2 cellular contexts compared by ENCODE assay signal in the genomic region with DNA sequence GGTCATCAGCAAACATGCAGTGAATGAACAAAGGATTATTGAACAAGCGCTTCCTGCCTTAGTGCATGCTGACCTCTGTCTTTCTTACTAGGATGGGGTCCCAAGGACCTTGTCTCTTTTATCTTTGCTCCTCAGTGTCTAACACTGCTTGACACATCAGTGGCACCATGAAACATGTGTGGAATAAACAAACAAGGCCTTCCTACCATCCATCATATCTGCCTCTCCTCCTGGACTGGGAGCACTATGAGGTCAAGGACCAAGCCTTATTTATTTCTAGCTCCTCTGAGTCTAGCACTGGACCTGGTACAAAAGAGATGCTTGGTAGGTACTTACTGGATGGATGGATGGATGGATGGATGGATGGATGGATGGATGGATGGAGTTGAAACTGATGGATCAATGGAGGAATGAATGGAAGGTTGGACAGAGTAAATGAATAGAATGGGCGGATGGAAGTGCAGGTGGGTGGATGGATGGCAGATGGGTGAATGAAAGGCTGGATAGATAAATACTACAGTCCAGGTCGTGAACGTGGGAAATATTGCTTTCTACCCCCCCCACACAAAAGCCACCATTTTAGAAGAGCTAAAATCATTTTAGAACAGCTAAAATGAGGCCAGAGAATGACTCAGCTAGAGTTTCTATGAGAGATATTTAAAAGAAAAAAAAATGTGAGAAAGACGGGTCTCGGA.
TF ChIP-seq lines count a peak whose summit lies in the region.

No MANE protein-coding gene starts in this region.

TF ChIP-seq in IMR-90, 13 proteins besides CTCF, POLR2A, EP300 and RAD21:
- TF ChIP-seq CHD1 (IDR thresholded peaks at IDR 0.05; ENCODE audit: low read depth, low read length), result no peak
- TF ChIP-seq, protein P1, sequence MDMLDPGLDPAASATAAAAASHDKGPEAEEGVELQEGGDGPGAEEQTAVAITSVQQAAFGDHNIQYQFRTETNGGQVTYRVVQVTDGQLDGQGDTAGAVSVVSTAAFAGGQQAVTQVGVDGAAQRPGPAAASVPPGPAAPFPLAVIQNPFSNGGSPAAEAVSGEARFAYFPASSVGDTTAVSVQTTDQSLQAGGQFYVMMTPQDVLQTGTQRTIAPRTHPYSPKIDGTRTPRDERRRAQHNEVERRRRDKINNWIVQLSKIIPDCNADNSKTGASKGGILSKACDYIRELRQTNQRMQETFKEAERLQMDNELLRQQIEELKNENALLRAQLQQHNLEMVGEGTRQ (IDR thresholded peaks at IDR 0.05; ENCODE audit: low read depth, low read length), result no peak
- TF ChIP-seq FOS (IDR thresholded peaks at IDR 0.05; ENCODE audit: low read depth, low read length), result no peak
- TF ChIP-seq, protein P2, sequence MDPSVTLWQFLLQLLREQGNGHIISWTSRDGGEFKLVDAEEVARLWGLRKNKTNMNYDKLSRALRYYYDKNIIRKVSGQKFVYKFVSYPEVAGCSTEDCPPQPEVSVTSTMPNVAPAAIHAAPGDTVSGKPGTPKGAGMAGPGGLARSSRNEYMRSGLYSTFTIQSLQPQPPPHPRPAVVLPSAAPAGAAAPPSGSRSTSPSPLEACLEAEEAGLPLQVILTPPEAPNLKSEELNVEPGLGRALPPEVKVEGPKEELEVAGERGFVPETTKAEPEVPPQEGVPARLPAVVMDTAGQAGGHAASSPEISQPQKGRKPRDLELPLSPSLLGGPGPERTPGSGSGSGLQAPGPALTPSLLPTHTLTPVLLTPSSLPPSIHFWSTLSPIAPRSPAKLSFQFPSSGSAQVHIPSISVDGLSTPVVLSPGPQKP (IDR thresholded peaks at IDR 0.05; ENCODE audit: borderline replicate concordance, low read depth, low read length), result no peak
- TF ChIP-seq RCOR1 (IDR thresholded peaks at IDR 0.05; ENCODE audit: insufficient replicate concordance, low read length), result no peak
- no peak for TF ChIP-seq MAZ (IDR thresholded peaks at IDR 0.05; ENCODE audit: borderline replicate concordance, low read depth, low read length)
- TF ChIP-seq CEBPB (IDR thresholded peaks at IDR 0.05; ENCODE audit: low read depth, low read length), result no peak
- TF ChIP-seq NFE2L2 (IDR thresholded peaks at IDR 0.05; ENCODE audit: low read depth, low read length), result no peak
- no peak for TF ChIP-seq RFX5 (IDR thresholded peaks at IDR 0.05; ENCODE audit: low read depth, low read length)
- no peak for TF ChIP-seq BHLHE40 (IDR thresholded peaks at IDR 0.05; ENCODE audit: low read depth, low read length)
- no peak for TF ChIP-seq MAFK (IDR thresholded peaks at IDR 0.05; ENCODE audit: low read depth, low read length)
- TF ChIP-seq SMC3 (IDR thresholded peaks at IDR 0.05; ENCODE audit: low read depth, low read length), result no peak
- no peak for TF ChIP-seq MXI1 (IDR thresholded peaks at IDR 0.05; ENCODE audit: borderline replicate concordance, low read depth, low read length)

TF ChIP-seq in K562, 482 proteins besides CTCF, POLR2A, EP300 and RAD21:
- peak; percentile 40; the same call in 1 of the 2 replicates for TF ChIP-seq MAFF (IDR thresholded peaks at IDR 0.05; ENCODE audit: low read length)
- TF ChIP-seq RFX1 (IDR thresholded peaks at IDR 0.05), result no peak
- TF ChIP-seq MTA2 (IDR thresholded peaks at IDR 0.05; ENCODE audit: low read depth), result no peak
- TF ChIP-seq SMARCE1 (IDR thresholded peaks at IDR 0.05), result no peak
- TF ChIP-seq NFE2L1 (tag; IDR thresholded peaks at IDR 0.05; ENCODE audit: borderline replicate concordance, low read depth), result 0 out of 2 replicates have a peak, but pooled peaks have one; percentile 19
- no peak for TF ChIP-seq ZNF717 (CRISPR knock-in tag; IDR thresholded peaks at IDR 0.05)
- no peak for TF ChIP-seq STAG1 (CRISPR knock-in tag; IDR thresholded peaks at IDR 0.05; ENCODE audit: borderline replicate concordance)
- TF ChIP-seq KAT8 (IDR thresholded peaks at IDR 0.05; ENCODE audit: low read depth), result peak; percentile 90
- peak; percentile 30; the same call in 1 of the 2 replicates for TF ChIP-seq ZNF316 (IDR thresholded peaks at IDR 0.05)
- TF ChIP-seq, protein P3, sequence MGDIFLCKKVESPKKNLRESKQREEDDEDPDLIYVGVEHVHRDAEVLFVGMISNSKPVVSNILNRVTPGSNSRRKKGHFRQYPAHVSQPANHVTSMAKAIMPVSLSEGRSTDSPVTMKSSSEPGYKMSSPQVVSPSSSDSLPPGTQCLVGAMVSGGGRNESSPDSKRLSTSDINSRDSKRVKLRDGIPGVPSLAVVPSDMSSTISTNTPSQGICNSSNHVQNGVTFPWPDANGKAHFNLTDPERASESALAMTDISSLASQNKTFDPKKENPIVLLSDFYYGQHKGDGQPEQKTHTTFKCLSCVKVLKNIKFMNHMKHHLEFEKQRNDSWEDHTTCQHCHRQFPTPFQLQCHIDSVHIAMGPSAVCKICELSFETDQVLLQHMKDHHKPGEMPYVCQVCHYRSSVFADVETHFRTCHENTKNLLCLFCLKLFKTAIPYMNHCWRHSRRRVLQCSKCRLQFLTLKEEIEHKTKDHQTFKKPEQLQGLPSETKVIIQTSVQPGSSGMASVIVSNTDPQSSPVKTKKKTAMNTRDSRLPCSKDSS (IDR thresholded peaks at IDR 0.05; ENCODE audit: low read depth, partially characterized antibody), result no peak
- peak; percentile 45; the same call in 1 of the 2 replicates for TF ChIP-seq ZNF384 (IDR thresholded peaks at IDR 0.05; ENCODE audit: low read depth, low read length)
- no peak for TF ChIP-seq FOXK1 (CRISPR knock-in tag; IDR thresholded peaks at IDR 0.05; ENCODE audit: borderline replicate concordance)
- TF ChIP-seq, protein P4, sequence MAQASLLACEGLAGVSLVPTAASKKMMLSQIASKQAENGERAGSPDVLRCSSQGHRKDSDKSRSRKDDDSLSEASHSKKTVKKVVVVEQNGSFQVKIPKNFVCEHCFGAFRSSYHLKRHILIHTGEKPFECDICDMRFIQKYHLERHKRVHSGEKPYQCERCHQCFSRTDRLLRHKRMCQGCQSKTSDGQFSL (CRISPR knock-in tag; IDR thresholded peaks at IDR 0.05), result peak; percentile 81
- TF ChIP-seq, protein P4 (tag; IDR thresholded peaks at IDR 0.05), result no peak
- peak in 1 of 3 experiments; percentile 87 for TF ChIP-seq YY1 (IDR thresholded peaks at IDR 0.05; ENCODE audit: borderline replicate concordance in 1 of 3, control insufficient read depth in 1 of 3, extremely low read depth in 1 of 3, insufficient read depth in 3 of 3, insufficient read length in 1 of 3, insufficient replicate concordance in 2 of 3, low read depth in 1 of 3, low read length in 2 of 3)
- peak; percentile 64 for TF ChIP-seq MAFG (tag; conservative IDR thresholded peaks at IDR 0.05)
- TF ChIP-seq C11orf30 (IDR thresholded peaks at IDR 0.05; ENCODE audit: low read depth), result peak; percentile 58; the same call in 1 of the 2 replicates
- TF ChIP-seq TEAD4 (IDR thresholded peaks at IDR 0.05; ENCODE audit: low read length), result peak; percentile 55
- no peak for TF ChIP-seq TEAD4 (CRISPR knock-in tag; IDR thresholded peaks at IDR 0.05; ENCODE audit: borderline replicate concordance)
- TF ChIP-seq POLR2H (tag; IDR thresholded peaks at IDR 0.05; ENCODE audit: low read depth), result no peak
- TF ChIP-seq ZC3H11A (IDR thresholded peaks at IDR 0.05; ENCODE audit: low read depth, low read length), result 0 out of 2 replicates have a peak, but pooled peaks have one; percentile 88
- peak; percentile 72 for TF ChIP-seq NFE2 (IDR thresholded peaks at IDR 0.05; ENCODE audit: low read depth)
- no peak for TF ChIP-seq ZNF134 (CRISPR knock-in tag; conservative IDR thresholded peaks at IDR 0.05)
- TF ChIP-seq ZNF232 (CRISPR knock-in tag; IDR thresholded peaks at IDR 0.05), result no peak
- TF ChIP-seq ZNF165 (CRISPR knock-in tag; IDR thresholded peaks at IDR 0.05; ENCODE audit: borderline replicate concordance), result no peak
- no peak for TF ChIP-seq NELFE (IDR thresholded peaks at IDR 0.05; ENCODE audit: insufficient read depth, insufficient read length)
